1 cellular context compared by ENCODE assay signal in genomic region chr17:80575057-80575875, GRCh38.
TF ChIP-seq lines count a peak whose summit lies in the region.

No MANE protein-coding gene starts in this region.

TF ChIP-seq in GM12878, 131 proteins besides CTCF, POLR2A, EP300 and RAD21 (continued from another document and continues in another):
- TF ChIP-seq REST (IDR thresholded peaks at IDR 0.05; ENCODE audit: low read depth, low read length) (no peak), MLLT1 (IDR thresholded peaks at IDR 0.05) (no peak), BCL3 (IDR thresholded peaks at IDR 0.05; ENCODE audit: borderline replicate concordance, insufficient read depth, low read depth, low read length, poor library complexity, severe bottlenecking) (no peak), E2F4 (IDR thresholded peaks at IDR 0.05; ENCODE audit: low read depth, low read length) (no peak), ZNF622 (IDR thresholded peaks at IDR 0.05) (no peak), NRF1 (conservative IDR thresholded peaks at IDR 0.05; ENCODE audit: low read depth, low read length) (peak; percentile 11; the same call in 1 of the 2 replicates), RB1 (IDR thresholded peaks at IDR 0.05; ENCODE audit: borderline replicate concordance) (peak; percentile 82; the same call in 1 of the 2 replicates), CBFB (IDR thresholded peaks at IDR 0.05; ENCODE audit: low read depth) (no peak), GATAD2B (conservative IDR thresholded peaks at IDR 0.05; ENCODE audit: low read depth) (no peak), USF2 (IDR thresholded peaks at IDR 0.05; ENCODE audit: borderline replicate concordance, low read depth, low read length) (peak; percentile 33; the same call in 1 of the 2 replicates), TARDBP (IDR thresholded peaks at IDR 0.05; ENCODE audit: borderline replicate concordance) (no peak), SIX5 (IDR thresholded peaks at IDR 0.05; ENCODE audit: low read depth, low read length, severe bottlenecking) (no peak), BMI1 (IDR thresholded peaks at IDR 0.05; ENCODE audit: borderline replicate concordance) (no peak), RUNX3 (IDR thresholded peaks at IDR 0.05; ENCODE audit: low read length) (peak; percentile 79), SP1 (IDR thresholded peaks at IDR 0.05; ENCODE audit: low read depth, low read length) (peak; percentile 54), PBX3 (IDR thresholded peaks at IDR 0.05; ENCODE audit: insufficient replicate concordance, low read depth, low read length) (no peak), JUND (IDR thresholded peaks at IDR 0.05; ENCODE audit: low read depth, low read length) (no peak), ZBTB33 (IDR thresholded peaks at IDR 0.05) (no peak), E4F1 (IDR thresholded peaks at IDR 0.05; ENCODE audit: borderline replicate concordance, partially characterized antibody) (no peak), EZH2 (IDR thresholded peaks at IDR 0.05; ENCODE audit: borderline replicate concordance, control insufficient read depth, low read depth, low read length) (no peak), CBX5 (IDR thresholded peaks at IDR 0.05; ENCODE audit: low read depth) (no peak), IRF5 (IDR thresholded peaks at IDR 0.05; ENCODE audit: borderline replicate concordance) (no peak), BCLAF1 (IDR thresholded peaks at IDR 0.05) (no peak), IRF3 (IDR thresholded peaks at IDR 0.05) (no peak), SUPT20H (IDR thresholded peaks at IDR 0.05; ENCODE audit: borderline replicate concordance, control insufficient read depth, low read depth, low read length) (no peak), TCF12 (IDR thresholded peaks at IDR 0.05; ENCODE audit: low read depth, low read length) (peak; percentile 74; the same call in 1 of the 2 replicates), HCFC1 (IDR thresholded peaks at IDR 0.05; ENCODE audit: low read length) (no peak), HDGF (IDR thresholded peaks at IDR 0.05) (no peak), RELA (IDR thresholded peaks at IDR 0.05; ENCODE audit: borderline replicate concordance, partially characterized antibody) (peak; percentile 85), ELK1 (IDR thresholded peaks at IDR 0.05; ENCODE audit: low read depth, low read length) (no peak), SREBF1 (IDR thresholded peaks at IDR 0.05; ENCODE audit: low read length) (no peak), TCF7 (IDR thresholded peaks at IDR 0.05; ENCODE audit: borderline replicate concordance) (no peak), MTA3 (IDR thresholded peaks at IDR 0.05; ENCODE audit: borderline replicate concordance, low read length) (no peak), PAX5 (IDR thresholded peaks at IDR 0.05; ENCODE audit: borderline replicate concordance, low read depth, low read length) (peak; percentile 76; the same call in 1 of the 2 replicates)
